30 cellular contexts compared by ENCODE assay signal in the genomic region with DNA sequence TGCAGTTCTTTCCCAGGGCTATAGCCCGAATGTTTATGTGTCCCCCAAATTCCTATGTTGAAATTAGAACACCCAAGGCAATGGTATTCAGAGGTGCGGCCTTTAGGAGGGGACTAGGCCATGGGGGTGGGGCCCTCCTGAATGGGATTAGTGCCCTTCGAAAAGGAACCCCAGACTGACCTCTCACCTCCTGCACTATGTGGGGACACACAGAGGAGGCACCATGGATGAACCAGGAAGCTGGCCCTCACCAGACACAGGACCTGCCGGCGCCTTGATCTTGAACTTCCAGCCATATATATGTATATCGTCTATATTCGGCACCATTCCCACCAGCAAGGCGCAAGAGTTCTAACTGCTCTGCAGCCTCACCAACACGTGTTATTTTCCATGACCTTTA.
"Had no signal": no experiment of that assay in that cellular context is flagged by ENCODE, and none has a peak within 500 bp of the region (broad histone marks: within the 10 kb centered on the region; RNA-seq: fewer than 3 reads in every experiment).

No MANE protein-coding gene starts in this region.

- H3K4me3 ChIP-seq: colonic mucosa, gastrocnemius medialis, lung, ovary, smooth muscle cell, thoracic aorta, tibial nerve, upper lobe of left lung had no signal

- H3K4me1 ChIP-seq: colonic mucosa, gastrocnemius medialis, tibial nerve, upper lobe of left lung had no signal

- H3K4me3 Mint-ChIP-seq: dendritic cell treated with granulocyte-macrophage colony-stimulating factor and Interleukin-4, amounts not matched to agents 40 ng/mL and 50 ng/mL, for 4 days; endodermal cell; memory B cell; nephron progenitor cell; stimulated activated effector memory CD8-positive, alpha-beta T cell treated with anti-CD3 and anti-CD28 coated beads, Interleukin-12 subunit alpha, Interleukin-12 subunit beta, amount 100 ng/mL, for 72 hours had no signal

- H3K4me1 Mint-ChIP-seq: endodermal cell; memory B cell; naive B cell; nephron progenitor cell; stimulated activated effector memory CD8-positive, alpha-beta T cell treated with anti-CD3 and anti-CD28 coated beads, Interleukin-12 subunit alpha, Interleukin-12 subunit beta, amount 100 ng/mL, for 72 hours had no signal

- H3K9me3 ChIP-seq: colonic mucosa, gastrocnemius medialis had no signal

- ATAC-seq: esophagus mucosa; gastrocnemius medialis; left colon; sciatic nerve; stimulated activated effector memory CD8-positive, alpha-beta T cell treated with anti-CD3 and anti-CD28 coated beads, Interleukin-12 subunit alpha, Interleukin-12 subunit beta, amount 100 ng/mL, for 72 hours had no signal

- H3K27ac ChIP-seq: colonic mucosa, epithelial cell of prostate, gastrocnemius medialis, ovary, thoracic aorta, tibial nerve, upper lobe of left lung had no signal

- H3K27ac Mint-ChIP-seq: dendritic cell treated with granulocyte-macrophage colony-stimulating factor and Interleukin-4, amounts not matched to agents 40 ng/mL and 50 ng/mL, for 4 days; endodermal cell; memory B cell; naive B cell; nephron progenitor cell; stimulated activated effector memory CD8-positive, alpha-beta T cell treated with anti-CD3 and anti-CD28 coated beads, Interleukin-12 subunit alpha, Interleukin-12 subunit beta, amount 100 ng/mL, for 72 hours had no signal

- DNase-seq: central memory CD4-positive, alpha-beta T cell; colonic mucosa; effector CD8-positive, alpha-beta T cell; endodermal cell; foreskin fibroblast; gastrocnemius medialis; head of caudate nucleus; hippocampal formation; kidney glomerular epithelial cell; left colon; naive B cell; nephron progenitor cell; nucleus accumbens; ovary; retina; stimulated activated CD4-positive, alpha-beta T cell treated with anti-CD3 and anti-CD28 coated beads, Interleukin-2, amount 100 ng/mL, for 24 hours; stimulated activated CD4-positive, alpha-beta T cell treated with anti-CD3 and anti-CD28 coated beads, Interleukin-4, amount 100 ng/mL, for 24 hours; stimulated activated naive CD4-positive, alpha-beta T cell treated with Interleukin-2 at 50 U/mL for 16 hours; substantia nigra had no signal

- H3K27me3 ChIP-seq: colonic mucosa, ovary, upper lobe of left lung had no signal

- H3K36me3 Mint-ChIP-seq: stimulated activated effector memory CD8-positive, alpha-beta T cell treated with anti-CD3 and anti-CD28 coated beads, Interleukin-12 subunit alpha, Interleukin-12 subunit beta, amount 100 ng/mL, for 72 hours had no signal

- H3K36me3 ChIP-seq: colonic mucosa, gastrocnemius medialis, ovary, thoracic aorta, tibial nerve, upper lobe of left lung had no signal
